In the genomic region with DNA sequence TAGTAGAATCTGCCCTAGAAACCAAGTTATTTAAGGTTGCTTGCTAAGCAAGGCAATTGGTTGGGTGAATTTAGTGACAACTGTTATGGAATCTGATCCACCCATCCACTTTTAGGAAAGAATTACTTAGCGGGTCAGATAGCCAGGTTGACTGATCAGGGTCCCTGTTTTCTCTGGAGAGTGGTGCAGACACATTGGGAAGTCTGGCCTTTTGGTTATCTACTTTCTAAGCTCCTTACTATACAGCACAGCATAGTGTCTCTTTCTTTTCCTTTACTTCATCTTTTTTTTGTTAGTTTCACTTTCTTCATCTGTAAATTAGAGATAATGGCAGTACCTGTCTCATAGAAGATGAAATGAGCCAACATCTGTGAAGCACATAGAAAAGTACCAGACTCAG, we compare ENCODE assay signal across 1 cellular context.
TF ChIP-seq lines count a peak whose summit lies in the region.

No MANE protein-coding gene starts in this region.

TF ChIP-seq in GM12878, 131 proteins besides CTCF, POLR2A, EP300 and RAD21:
- no peak for TF ChIP-seq PML (IDR thresholded peaks at IDR 0.05; ENCODE audit: low read length)
- TF ChIP-seq FOXK2 (IDR thresholded peaks at IDR 0.05) = no peak
- no peak for TF ChIP-seq ZNF384 (IDR thresholded peaks at IDR 0.05; ENCODE audit: borderline replicate concordance, low read depth, low read length)
- no peak for TF ChIP-seq HDAC2 (IDR thresholded peaks at IDR 0.05)
- TF ChIP-seq NR2C1 (IDR thresholded peaks at IDR 0.05) = no peak
- no peak for TF ChIP-seq ELK1 (IDR thresholded peaks at IDR 0.05; ENCODE audit: low read depth, low read length)
- no peak for TF ChIP-seq ZNF207 (IDR thresholded peaks at IDR 0.05; ENCODE audit: borderline replicate concordance)
- no peak for TF ChIP-seq EED (IDR thresholded peaks at IDR 0.05; ENCODE audit: low read depth)
- no peak for TF ChIP-seq NBN (IDR thresholded peaks at IDR 0.05)
- no peak for TF ChIP-seq PAX8 (IDR thresholded peaks at IDR 0.05)
- TF ChIP-seq NFYA (IDR thresholded peaks at IDR 0.05; ENCODE audit: borderline replicate concordance, low read depth, low read length) = no peak
- no peak for TF ChIP-seq ZNF622 (IDR thresholded peaks at IDR 0.05)
- TF ChIP-seq SKIL (IDR thresholded peaks at IDR 0.05; ENCODE audit: low read depth, poor library complexity, severe bottlenecking) = no peak
- no peak for TF ChIP-seq POLR2AphosphoS2 (IDR thresholded peaks at IDR 0.05; ENCODE audit: low read depth, low read length)
- TF ChIP-seq MEF2A (IDR thresholded peaks at IDR 0.05; ENCODE audit: insufficient read depth, low read depth, low read length) = no peak
- TF ChIP-seq ZNF592 (IDR thresholded peaks at IDR 0.05) = no peak
- TF ChIP-seq RAD51 (IDR thresholded peaks at IDR 0.05) = no peak
